In the genomic region with DNA sequence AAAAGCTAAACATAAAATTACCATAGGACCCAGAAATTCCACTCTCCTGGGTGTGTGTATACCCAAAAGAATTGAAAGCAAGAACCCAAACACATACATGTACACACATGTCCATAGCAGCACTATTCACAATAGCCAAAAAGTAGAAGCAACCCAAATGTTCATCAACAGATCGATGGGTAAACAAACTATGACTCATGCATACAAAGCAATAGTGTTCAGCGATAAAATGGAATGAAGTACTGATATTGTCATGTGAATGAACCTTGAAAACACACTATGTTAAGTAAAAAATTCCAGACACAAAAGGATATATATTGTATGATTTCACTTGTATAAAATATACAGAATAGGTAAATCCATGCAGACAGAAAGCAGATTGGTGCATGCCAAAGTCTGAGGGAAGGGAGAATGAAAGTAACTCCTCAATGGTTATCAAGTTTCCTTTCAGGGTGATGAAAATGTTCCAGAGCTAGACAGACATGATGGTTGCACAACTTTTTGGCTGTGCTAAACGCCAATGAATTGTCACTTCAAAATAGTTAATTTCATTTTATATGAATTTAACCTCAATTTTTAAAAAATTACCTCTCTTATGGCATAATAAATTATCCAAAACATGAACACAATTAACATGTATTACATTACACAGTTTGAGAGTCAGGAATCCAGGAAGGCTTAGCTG, we compare ENCODE assay signal across 18 cellular contexts. TPM values are rescaled to one million over a fixed set of nuclear protein-coding genes. Genes with fewer than 3 reads are reported as not detected.
"Had no signal": no experiment of that assay in that cellular context is flagged by ENCODE, and none has a peak within 500 bp of the region (broad histone marks: within the 10 kb centered on the region; RNA-seq: fewer than 3 reads in every experiment).

No MANE protein-coding gene starts in this region.

- DNase-seq: activated B cell treated with CpG ODN at 0.5 μM for 24 hours; activated CD4-positive, alpha-beta memory T cell treated with anti-CD3 and anti-CD28 coated beads for 36 hours; activated CD4-positive, alpha-beta T cell treated with anti-CD3 and anti-CD28 coated beads for 4 hours; activated T-cell treated with anti-CD3 and anti-CD28 coated beads for 4 hours; amygdala; caudate nucleus; erythroblast; heart left ventricle; mesendoderm; naive thymus-derived CD4-positive, alpha-beta T cell; pancreas; stimulated activated naive B cell treated with anti-CD40 and anti-IgM and Interleukin-4, amounts not matched to agents 10 μg/mL and 1 μg/mL and 100 μg/mL, for 72 hours had no signal

- H3K27me3 ChIP-seq: gastroesophageal sphincter, heart left ventricle, pancreas had no signal

- H3K4me1 ChIP-seq: gastroesophageal sphincter had no signal

- ATAC-seq: gastroesophageal sphincter; heart left ventricle; naive thymus-derived CD4-positive, alpha-beta T cell; stimulated activated naive B cell treated with anti-CD40 and anti-IgM and Interleukin-4, amounts not matched to agents 10 μg/mL and 1 μg/mL and 100 μg/mL, for 72 hours had no signal

- H3K36me3 ChIP-seq: gastroesophageal sphincter, heart left ventricle, pancreas, thoracic aorta had no signal

- H3K27ac ChIP-seq: coronary artery, gastroesophageal sphincter, heart left ventricle, pancreas, thoracic aorta had no signal

- H3K9me3 ChIP-seq: gastroesophageal sphincter, heart left ventricle, pancreas, thoracic aorta had no signal

- H3K4me3 ChIP-seq: coronary artery, gastroesophageal sphincter, heart left ventricle, pancreas, thoracic aorta had no signal

RNA-seq across cellular contexts. Expression of gene GKN2, which starts 35.5 kb away (rescaled TPM):
- total RNA-seq: activated B cell treated with CpG ODN at 0.5 μM for 24 hours; activated CD4-positive, alpha-beta memory T cell treated with anti-CD3 and anti-CD28 coated beads for 36 hours; gastroesophageal sphincter; heart left ventricle; lower leg skin; mucosa of gallbladder; naive thymus-derived CD4-positive, alpha-beta T cell; ureter had no signal
- polyA plus RNA-seq: heart left ventricle; naive thymus-derived CD4-positive, alpha-beta T cell had no signal

RNA-seq across cellular contexts. Expression of gene BMP10, which starts 46.0 kb away (rescaled TPM):
- total RNA-seq: activated B cell treated with CpG ODN at 0.5 μM for 24 hours; activated CD4-positive, alpha-beta memory T cell treated with anti-CD3 and anti-CD28 coated beads for 36 hours; mucosa of gallbladder; naive thymus-derived CD4-positive, alpha-beta T cell; pancreas; thoracic aorta; ureter had no signal
- polyA plus RNA-seq: heart left ventricle; naive thymus-derived CD4-positive, alpha-beta T cell; pancreas had no signal

RNA-seq across cellular contexts. Expression of gene GKN1, which starts 57.3 kb away (rescaled TPM):
- total RNA-seq: activated B cell treated with CpG ODN at 0.5 μM for 24 hours; activated CD4-positive, alpha-beta memory T cell treated with anti-CD3 and anti-CD28 coated beads for 36 hours; heart left ventricle; lower leg skin; mucosa of gallbladder; naive thymus-derived CD4-positive, alpha-beta T cell; ureter had no signal
- polyA plus RNA-seq: heart left ventricle; naive thymus-derived CD4-positive, alpha-beta T cell had no signal
